Comparison of ENCODE assay signal across 1 cellular context in the genomic region with DNA sequence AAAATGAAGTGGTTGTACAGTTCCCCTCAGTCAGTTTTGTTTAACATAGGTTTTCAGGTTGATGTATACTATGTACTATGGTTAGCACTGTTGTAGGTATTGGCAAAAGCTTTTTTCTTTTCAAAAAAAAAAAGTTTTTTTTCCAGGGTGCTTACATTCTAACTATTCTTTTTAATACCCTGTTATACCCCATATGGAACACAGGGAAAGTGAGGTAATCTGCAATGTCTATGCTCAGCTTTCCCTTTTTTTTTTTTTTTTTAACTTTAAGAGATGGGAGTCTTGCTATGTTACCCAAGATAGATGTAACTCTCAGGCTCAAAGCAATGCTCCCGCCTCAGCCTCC.
TF ChIP-seq lines count a peak whose summit lies in the region.

No MANE protein-coding gene starts in this region.

TF ChIP-seq in HepG2, 621 proteins besides CTCF, POLR2A, EP300 and RAD21:
- TF ChIP-seq, protein P1, sequence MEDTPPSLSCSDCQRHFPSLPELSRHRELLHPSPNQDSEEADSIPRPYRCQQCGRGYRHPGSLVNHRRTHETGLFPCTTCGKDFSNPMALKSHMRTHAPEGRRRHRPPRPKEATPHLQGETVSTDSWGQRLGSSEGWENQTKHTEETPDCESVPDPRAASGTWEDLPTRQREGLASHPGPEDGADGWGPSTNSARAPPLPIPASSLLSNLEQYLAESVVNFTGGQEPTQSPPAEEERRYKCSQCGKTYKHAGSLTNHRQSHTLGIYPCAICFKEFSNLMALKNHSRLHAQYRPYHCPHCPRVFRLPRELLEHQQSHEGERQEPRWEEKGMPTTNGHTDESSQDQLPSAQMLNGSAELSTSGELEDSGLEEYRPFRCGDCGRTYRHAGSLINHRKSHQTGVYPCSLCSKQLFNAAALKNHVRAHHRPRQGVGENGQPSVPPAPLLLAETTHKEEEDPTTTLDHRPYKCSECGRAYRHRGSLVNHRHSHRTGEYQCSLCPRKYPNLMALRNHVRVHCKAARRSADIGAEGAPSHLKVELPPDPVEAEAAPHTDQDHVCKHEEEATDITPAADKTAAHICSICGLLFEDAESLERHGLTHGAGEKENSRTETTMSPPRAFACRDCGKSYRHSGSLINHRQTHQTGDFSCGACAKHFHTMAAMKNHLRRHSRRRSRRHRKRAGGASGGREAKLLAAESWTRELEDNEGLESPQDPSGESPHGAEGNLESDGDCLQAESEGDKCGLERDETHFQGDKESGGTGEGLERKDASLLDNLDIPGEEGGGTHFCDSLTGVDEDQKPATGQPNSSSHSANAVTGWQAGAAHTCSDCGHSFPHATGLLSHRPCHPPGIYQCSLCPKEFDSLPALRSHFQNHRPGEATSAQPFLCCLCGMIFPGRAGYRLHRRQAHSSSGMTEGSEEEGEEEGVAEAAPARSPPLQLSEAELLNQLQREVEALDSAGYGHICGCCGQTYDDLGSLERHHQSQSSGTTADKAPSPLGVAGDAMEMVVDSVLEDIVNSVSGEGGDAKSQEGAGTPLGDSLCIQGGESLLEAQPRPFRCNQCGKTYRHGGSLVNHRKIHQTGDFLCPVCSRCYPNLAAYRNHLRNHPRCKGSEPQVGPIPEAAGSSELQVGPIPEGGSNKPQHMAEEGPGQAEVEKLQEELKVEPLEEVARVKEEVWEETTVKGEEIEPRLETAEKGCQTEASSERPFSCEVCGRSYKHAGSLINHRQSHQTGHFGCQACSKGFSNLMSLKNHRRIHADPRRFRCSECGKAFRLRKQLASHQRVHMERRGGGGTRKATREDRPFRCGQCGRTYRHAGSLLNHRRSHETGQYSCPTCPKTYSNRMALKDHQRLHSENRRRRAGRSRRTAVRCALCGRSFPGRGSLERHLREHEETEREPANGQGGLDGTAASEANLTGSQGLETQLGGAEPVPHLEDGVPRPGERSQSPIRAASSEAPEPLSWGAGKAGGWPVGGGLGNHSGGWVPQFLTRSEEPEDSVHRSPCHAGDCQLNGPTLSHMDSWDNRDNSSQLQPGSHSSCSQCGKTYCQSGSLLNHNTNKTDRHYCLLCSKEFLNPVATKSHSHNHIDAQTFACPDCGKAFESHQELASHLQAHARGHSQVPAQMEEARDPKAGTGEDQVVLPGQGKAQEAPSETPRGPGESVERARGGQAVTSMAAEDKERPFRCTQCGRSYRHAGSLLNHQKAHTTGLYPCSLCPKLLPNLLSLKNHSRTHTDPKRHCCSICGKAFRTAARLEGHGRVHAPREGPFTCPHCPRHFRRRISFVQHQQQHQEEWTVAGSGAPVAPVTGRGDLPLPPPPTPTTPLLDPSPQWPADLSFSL (CRISPR knock-in tag; IDR thresholded peaks at IDR 0.05), result no peak
- TF ChIP-seq KDM1A (CRISPR knock-in tag; IDR thresholded peaks at IDR 0.05) (no peak), ATF1 (CRISPR knock-in tag; IDR thresholded peaks at IDR 0.05) (no peak), CBX2 (IDR thresholded peaks at IDR 0.05; ENCODE audit: low read depth, low read length) (no peak), CBX2 (CRISPR knock-in tag; IDR thresholded peaks at IDR 0.05; ENCODE audit: low read depth) (no peak), RBM39 (IDR thresholded peaks at IDR 0.05; ENCODE audit: low read depth, low read length, poor library complexity, severe bottlenecking) (no peak), ZNF878 (CRISPR knock-in tag; IDR thresholded peaks at IDR 0.05) (no peak), BRCA1 (CRISPR knock-in tag; IDR thresholded peaks at IDR 0.05) (no peak), ZBTB7B (CRISPR knock-in tag; IDR thresholded peaks at IDR 0.05) (no peak), ZNF205 (CRISPR knock-in tag; IDR thresholded peaks at IDR 0.05) (no peak), MBNL3 (CRISPR knock-in tag; conservative IDR thresholded peaks at IDR 0.05) (no peak), ZNF577 (CRISPR knock-in tag; IDR thresholded peaks at IDR 0.05; ENCODE audit: borderline replicate concordance, low read depth) (no peak), ZNF546 (CRISPR knock-in tag; conservative IDR thresholded peaks at IDR 0.05) (no peak), NFYC (CRISPR knock-in tag; IDR thresholded peaks at IDR 0.05) (no peak), CC2D1A (CRISPR knock-in tag; IDR thresholded peaks at IDR 0.05) (no peak), NR2F1 (CRISPR knock-in tag; IDR thresholded peaks at IDR 0.05) (0 out of 4 replicates have a peak, but pooled peaks of 1 of the 2 experiments have one; percentile 9), ZNF678 (CRISPR knock-in tag; IDR thresholded peaks at IDR 0.05) (no peak), RCOR2 (CRISPR knock-in tag; IDR thresholded peaks at IDR 0.05) (no peak), ZNF674 (CRISPR knock-in tag; IDR thresholded peaks at IDR 0.05; ENCODE audit: low read depth) (no peak), MTF1 (CRISPR knock-in tag; IDR thresholded peaks at IDR 0.05) (no peak), RFXAP (CRISPR knock-in tag; IDR thresholded peaks at IDR 0.05; ENCODE audit: borderline replicate concordance) (no peak), ZNF543 (CRISPR knock-in tag; IDR thresholded peaks at IDR 0.05) (0 out of 2 replicates have a peak, but pooled peaks have one; percentile 11), AKAP8 (CRISPR knock-in tag; IDR thresholded peaks at IDR 0.05) (no peak)
- TF ChIP-seq, protein P2, sequence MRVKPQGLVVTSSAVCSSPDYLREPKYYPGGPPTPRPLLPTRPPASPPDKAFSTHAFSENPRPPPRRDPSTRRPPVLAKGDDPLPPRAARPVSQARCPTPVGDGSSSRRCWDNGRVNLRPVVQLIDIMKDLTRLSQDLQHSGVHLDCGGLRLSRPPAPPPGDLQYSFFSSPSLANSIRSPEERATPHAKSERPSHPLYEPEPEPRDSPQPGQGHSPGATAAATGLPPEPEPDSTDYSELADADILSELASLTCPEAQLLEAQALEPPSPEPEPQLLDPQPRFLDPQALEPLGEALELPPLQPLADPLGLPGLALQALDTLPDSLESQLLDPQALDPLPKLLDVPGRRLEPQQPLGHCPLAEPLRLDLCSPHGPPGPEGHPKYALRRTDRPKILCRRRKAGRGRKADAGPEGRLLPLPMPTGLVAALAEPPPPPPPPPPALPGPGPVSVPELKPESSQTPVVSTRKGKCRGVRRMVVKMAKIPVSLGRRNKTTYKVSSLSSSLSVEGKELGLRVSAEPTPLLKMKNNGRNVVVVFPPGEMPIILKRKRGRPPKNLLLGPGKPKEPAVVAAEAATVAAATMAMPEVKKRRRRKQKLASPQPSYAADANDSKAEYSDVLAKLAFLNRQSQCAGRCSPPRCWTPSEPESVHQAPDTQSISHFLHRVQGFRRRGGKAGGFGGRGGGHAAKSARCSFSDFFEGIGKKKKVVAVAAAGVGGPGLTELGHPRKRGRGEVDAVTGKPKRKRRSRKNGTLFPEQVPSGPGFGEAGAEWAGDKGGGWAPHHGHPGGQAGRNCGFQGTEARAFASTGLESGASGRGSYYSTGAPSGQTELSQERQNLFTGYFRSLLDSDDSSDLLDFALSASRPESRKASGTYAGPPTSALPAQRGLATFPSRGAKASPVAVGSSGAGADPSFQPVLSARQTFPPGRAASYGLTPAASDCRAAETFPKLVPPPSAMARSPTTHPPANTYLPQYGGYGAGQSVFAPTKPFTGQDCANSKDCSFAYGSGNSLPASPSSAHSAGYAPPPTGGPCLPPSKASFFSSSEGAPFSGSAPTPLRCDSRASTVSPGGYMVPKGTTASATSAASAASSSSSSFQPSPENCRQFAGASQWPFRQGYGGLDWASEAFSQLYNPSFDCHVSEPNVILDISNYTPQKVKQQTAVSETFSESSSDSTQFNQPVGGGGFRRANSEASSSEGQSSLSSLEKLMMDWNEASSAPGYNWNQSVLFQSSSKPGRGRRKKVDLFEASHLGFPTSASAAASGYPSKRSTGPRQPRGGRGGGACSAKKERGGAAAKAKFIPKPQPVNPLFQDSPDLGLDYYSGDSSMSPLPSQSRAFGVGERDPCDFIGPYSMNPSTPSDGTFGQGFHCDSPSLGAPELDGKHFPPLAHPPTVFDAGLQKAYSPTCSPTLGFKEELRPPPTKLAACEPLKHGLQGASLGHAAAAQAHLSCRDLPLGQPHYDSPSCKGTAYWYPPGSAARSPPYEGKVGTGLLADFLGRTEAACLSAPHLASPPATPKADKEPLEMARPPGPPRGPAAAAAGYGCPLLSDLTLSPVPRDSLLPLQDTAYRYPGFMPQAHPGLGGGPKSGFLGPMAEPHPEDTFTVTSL (CRISPR knock-in tag; IDR thresholded peaks at IDR 0.05; ENCODE audit: borderline replicate concordance), result 0 out of 2 replicates have a peak, but pooled peaks have one; percentile 8
- TF ChIP-seq, protein P3, sequence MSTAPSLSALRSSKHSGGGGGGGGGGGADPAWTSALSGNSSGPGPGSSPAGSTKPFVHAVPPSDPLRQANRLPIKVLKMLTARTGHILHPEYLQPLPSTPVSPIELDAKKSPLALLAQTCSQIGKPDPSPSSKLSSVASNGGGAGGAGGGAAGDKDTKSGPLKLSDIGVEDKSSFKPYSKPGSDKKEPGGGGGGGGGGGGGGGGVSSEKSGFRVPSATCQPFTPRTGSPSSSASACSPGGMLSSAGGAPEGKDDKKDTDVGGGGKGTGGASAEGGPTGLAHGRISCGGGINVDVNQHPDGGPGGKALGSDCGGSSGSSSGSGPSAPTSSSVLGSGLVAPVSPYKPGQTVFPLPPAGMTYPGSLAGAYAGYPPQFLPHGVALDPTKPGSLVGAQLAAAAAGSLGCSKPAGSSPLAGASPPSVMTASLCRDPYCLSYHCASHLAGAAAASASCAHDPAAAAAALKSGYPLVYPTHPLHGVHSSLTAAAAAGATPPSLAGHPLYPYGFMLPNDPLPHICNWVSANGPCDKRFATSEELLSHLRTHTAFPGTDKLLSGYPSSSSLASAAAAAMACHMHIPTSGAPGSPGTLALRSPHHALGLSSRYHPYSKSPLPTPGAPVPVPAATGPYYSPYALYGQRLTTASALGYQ (CRISPR knock-in tag; IDR thresholded peaks at IDR 0.05), result no peak
- TF ChIP-seq, protein P4, sequence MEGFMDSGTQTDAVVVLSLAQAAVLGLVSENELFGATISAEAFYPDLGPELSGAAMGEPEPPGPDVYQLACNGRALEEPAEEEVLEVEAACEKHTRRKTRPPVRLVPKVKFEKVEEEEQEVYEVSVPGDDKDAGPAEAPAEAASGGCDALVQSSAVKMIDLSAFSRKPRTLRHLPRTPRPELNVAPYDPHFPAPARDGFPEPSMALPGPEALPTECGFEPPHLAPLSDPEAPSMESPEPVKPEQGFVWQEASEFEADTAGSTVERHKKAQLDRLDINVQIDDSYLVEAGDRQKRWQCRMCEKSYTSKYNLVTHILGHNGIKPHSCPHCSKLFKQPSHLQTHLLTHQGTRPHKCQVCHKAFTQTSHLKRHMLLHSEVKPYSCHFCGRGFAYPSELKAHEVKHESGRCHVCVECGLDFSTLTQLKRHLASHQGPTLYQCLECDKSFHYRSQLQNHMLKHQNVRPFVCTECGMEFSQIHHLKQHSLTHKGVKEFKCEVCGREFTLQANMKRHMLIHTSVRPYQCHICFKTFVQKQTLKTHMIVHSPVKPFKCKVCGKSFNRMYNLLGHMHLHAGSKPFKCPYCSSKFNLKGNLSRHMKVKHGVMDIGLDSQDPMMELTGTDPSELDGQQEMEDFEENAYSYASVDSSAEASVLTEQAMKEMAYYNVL (CRISPR knock-in tag; IDR thresholded peaks at IDR 0.05; ENCODE audit: borderline replicate concordance), result no peak
TF ChIP-seq in HepG2: peak in this region for 3.
